13 cellular contexts compared by ENCODE assay signal in the genomic region with DNA sequence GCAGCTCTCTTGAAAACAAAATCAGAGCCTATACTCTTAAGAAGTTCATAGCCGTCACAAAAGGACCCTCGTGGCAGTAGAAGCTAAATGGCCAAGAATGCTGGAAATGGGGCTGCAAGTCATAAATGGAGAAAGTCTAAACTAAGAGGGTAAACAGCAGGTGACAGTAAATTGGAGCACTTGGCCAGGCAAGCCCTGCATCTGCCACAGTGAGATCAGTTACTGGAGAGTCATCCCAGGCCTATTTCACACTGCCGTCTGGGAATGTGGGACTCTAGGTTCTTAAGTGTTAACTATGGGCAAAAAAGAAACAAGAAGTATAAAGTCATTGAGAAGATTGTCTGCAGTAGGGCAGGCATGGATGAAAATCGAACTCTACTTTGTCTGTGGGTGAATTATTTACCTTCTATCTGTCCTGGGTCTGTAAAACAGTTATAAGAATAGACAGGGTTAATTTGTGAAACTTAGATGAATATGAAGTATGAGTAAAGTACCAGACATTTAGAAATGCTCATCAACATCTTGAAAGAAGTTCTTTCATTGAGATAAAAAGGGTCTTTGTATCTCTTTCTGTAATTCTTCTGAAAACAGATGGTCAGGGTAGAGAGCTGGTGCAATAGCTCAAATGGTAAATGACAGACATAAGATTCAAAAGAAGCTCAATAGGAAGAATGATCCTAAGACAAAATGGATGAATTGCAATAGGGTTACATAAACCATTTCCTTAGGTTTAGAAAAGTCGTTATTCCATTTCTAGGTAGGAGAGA.
DNase-seq lines count a peak whose midpoint lies in the region; TF ChIP-seq lines count a peak whose summit lies in the region.
"Had no signal": no experiment of that assay in that cellular context is flagged by ENCODE, and none has a peak within 500 bp of the region (broad histone marks: within the 10 kb centered on the region; RNA-seq: fewer than 3 reads in every experiment).

No MANE protein-coding gene starts in this region.

- H3K79me2 ChIP-seq in PC-9 (ENCODE audit: low read depth), result no peaks in the 10 kb centered on the region

- peaks cover 5% of the 10 kb centered on the region for H3K9me3 Mint-ChIP-seq in activated naive CD4-positive, alpha-beta T cell treated with anti-CD3 and anti-CD28 coated beads for 36 hours
- H3K9me3 Mint-ChIP-seq in nephron progenitor cell, result peaks cover 9% of the 10 kb centered on the region
- H3K9me3 Mint-ChIP-seq: T-helper 1 cell treated with Interleukin-12 subunit alpha and Interleukin-12 subunit beta and Interleukin-4 antibody, amounts not matched to agents 30 μg/mL and 1 μg/mL, for 36 hours had no signal

- BruUV-seq in PC-9 (replicated peaks; lab: Mats Ljungman, UMichigan), result no TSS peak

- no peaks in the 10 kb centered on the region for H3F3A ChIP-seq in PC-9 (ENCODE audit: insufficient read depth, low read depth)

- DNase-seq in NCI-H510A treated with DMSO at 0.1 percent for 48 hours (lab: John Stamatoyannopoulos, UW), result peak; percentile 29
- no peak for DNase-seq in NCI-H510A (lab: John Stamatoyannopoulos, UW)
- peak; percentile 43 to 79 for DNase-seq in NCI-H524 (lab: John Stamatoyannopoulos, UW)
- DNase-seq in foreskin melanocyte, result peak; percentile 74
- DNase-seq in activated naive CD4-positive, alpha-beta T cell treated with anti-CD3 and anti-CD28 coated beads for 36 hours, result no peak
- no peak for DNase-seq in nephron progenitor cell
- no peak for DNase-seq in PC-9
- DNase-seq in stimulated activated CD4-positive, alpha-beta T cell treated with anti-CD3 and anti-CD28 coated beads, Interleukin-15, amount 100 ng/mL, for 24 hours, result no peak
- DNase-seq: 8988T; CD4-positive, alpha-beta memory T cell; NCI-H2029 treated with DMSO at 0.1 percent for 48 hours; SHP77 had no signal

- H3K9me2 ChIP-seq in PC-9 (ENCODE audit: insufficient read depth), result peaks cover 4% of the 10 kb centered on the region

- no peaks in the 10 kb centered on the region for H3K27me3 ChIP-seq in PC-9 (ENCODE audit: insufficient read depth, low read depth)

- H3K36me3 Mint-ChIP-seq in activated naive CD4-positive, alpha-beta T cell treated with anti-CD3 and anti-CD28 coated beads for 36 hours (ENCODE audit: low read depth), result no peaks in the 10 kb centered on the region
- H3K36me3 Mint-ChIP-seq in nephron progenitor cell (ENCODE audit: low read depth), result peaks cover 9% of the 10 kb centered on the region
- H3K36me3 Mint-ChIP-seq: CD4-positive, alpha-beta memory T cell had no signal

- no peak overlapping the region for H3K27ac Mint-ChIP-seq in activated naive CD4-positive, alpha-beta T cell treated with anti-CD3 and anti-CD28 coated beads for 36 hours
- no peak overlapping the region for H3K27ac Mint-ChIP-seq in nephron progenitor cell
- H3K27ac Mint-ChIP-seq: CD4-positive, alpha-beta memory T cell; T-helper 1 cell treated with Interleukin-12 subunit alpha and Interleukin-12 subunit beta and Interleukin-4 antibody, amounts not matched to agents 30 μg/mL and 1 μg/mL, for 36 hours had no signal

- H3K4me2 ChIP-seq in PC-9, result no peak overlapping the region

- no peaks in the 10 kb centered on the region for H3K9me3 ChIP-seq in PC-9 (ENCODE audit: insufficient read depth, low read depth)

- intact Hi-C loops in activated naive CD4-positive, alpha-beta T cell treated with anti-CD3 and anti-CD28 coated beads for 36 hours (cut with micrococcal nuclease), result no loop called here
- intact Hi-C loops in PC-9 (cut with micrococcal nuclease; ENCODE audit: unreplicated experiment), result no loop called here

- CTCF ChIA-PET in activated naive CD4-positive, alpha-beta T cell treated with anti-CD3 and anti-CD28 coated beads for 36 hours (lab: Charles Lee), result no interaction called here
- CTCF ChIA-PET in PC-9 (lab: Charles Lee), result no interaction called here

- H3K27me3 Mint-ChIP-seq in activated naive CD4-positive, alpha-beta T cell treated with anti-CD3 and anti-CD28 coated beads for 36 hours (ENCODE audit: low read depth), result no peaks in the 10 kb centered on the region
- no peaks in the 10 kb centered on the region for H3K27me3 Mint-ChIP-seq in nephron progenitor cell (ENCODE audit: low read depth, poor library complexity)
- H3K27me3 Mint-ChIP-seq: CD4-positive, alpha-beta memory T cell had no signal

- no peak overlapping the region for H3K27ac ChIP-seq in PC-9

- no peaks in the 10 kb centered on the region for H4K20me1 ChIP-seq in PC-9 (ENCODE audit: insufficient read depth)

- H3K4me1 ChIP-seq in PC-9 (replicated peaks; ENCODE audit: insufficient read depth), result no peaks in the 10 kb centered on the region

- H3K36me3 ChIP-seq in PC-9 (ENCODE audit: low read depth), result no peaks in the 10 kb centered on the region

- H2AFZ ChIP-seq in PC-9, result no peak overlapping the region

- TF ChIP-seq CTCF in nephron progenitor cell (IDR thresholded peaks at IDR 0.05), result no peak
- no peak for TF ChIP-seq CTCF in PC-9 (conservative IDR thresholded peaks at IDR 0.05)

- H3K4me3 ChIP-seq in PC-9, result no peak overlapping the region

- H3K4me1 Mint-ChIP-seq in activated naive CD4-positive, alpha-beta T cell treated with anti-CD3 and anti-CD28 coated beads for 36 hours (ENCODE audit: low read depth), result no peaks in the 10 kb centered on the region
- peaks cover 31% of the 10 kb centered on the region for H3K4me1 Mint-ChIP-seq in nephron progenitor cell
- H3K4me1 Mint-ChIP-seq: CD4-positive, alpha-beta memory T cell had no signal

- POLR2A ChIA-PET in PC-9 (lab: Charles Lee; ENCODE audit: unreplicated experiment), result no interaction called here

- no peak overlapping the region for H3K4me3 Mint-ChIP-seq in activated naive CD4-positive, alpha-beta T cell treated with anti-CD3 and anti-CD28 coated beads for 36 hours
- no peak overlapping the region for H3K4me3 Mint-ChIP-seq in nephron progenitor cell
- H3K4me3 Mint-ChIP-seq: CD4-positive, alpha-beta memory T cell; T-helper 1 cell treated with Interleukin-12 subunit alpha and Interleukin-12 subunit beta and Interleukin-4 antibody, amounts not matched to agents 30 μg/mL and 1 μg/mL, for 36 hours had no signal

Comparison
In these comparisons a context has a peak if more than half of its experiments do, and no peak if none do; other contexts are left out.
1. DNase-seq: peak in NCI-H510A treated with DMSO at 0.1 percent for 48 hours (single experiment), NCI-H524 (2 of 2) and foreskin melanocyte (single experiment); none in NCI-H510A (single experiment), activated naive CD4-positive, alpha-beta T cell treated with anti-CD3 and anti-CD28 coated beads for 36 hours (single experiment), nephron progenitor cell (single experiment), PC-9 (0 of 2) and stimulated activated CD4-positive, alpha-beta T cell treated with anti-CD3 and anti-CD28 coated beads, Interleukin-15, amount 100 ng/mL, for 24 hours (single experiment).